In the genomic region with DNA sequence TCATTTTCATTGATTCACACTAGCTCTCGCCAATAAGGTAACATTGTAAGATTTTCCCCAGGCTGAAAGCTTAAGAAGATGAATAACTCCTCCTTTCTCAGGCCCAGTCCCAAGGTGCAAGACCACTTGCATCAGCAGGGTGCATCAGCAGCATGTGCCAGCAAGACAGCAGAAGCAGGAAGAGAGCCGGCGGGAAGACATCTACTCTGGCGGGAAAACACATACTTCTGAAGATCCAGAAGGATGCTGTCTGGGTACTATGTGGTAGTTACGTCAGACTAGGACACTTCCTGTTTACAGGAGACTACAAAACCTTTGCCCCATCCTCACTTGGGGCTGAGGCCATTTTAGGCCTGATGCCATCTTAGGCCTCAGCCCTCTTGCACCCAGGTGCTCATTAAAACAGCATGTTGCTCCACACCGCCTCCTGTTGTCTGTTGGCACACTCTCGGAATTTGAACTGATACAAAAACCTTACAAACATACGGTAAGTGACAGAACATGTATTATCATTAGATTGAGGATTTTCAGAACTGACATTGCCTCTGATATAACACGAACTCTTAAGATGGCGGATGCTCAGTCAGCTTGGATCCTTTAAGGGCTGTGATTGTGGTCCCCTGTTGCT, we compare ENCODE assay signal across 1 cellular context.
TF ChIP-seq lines count a peak whose summit lies in the region.

No MANE protein-coding gene starts in this region.

TF ChIP-seq in SK-N-SH treated with all-trans-retinoic acid at 6 μM for 48 hours, 23 proteins besides CTCF, POLR2A, EP300 and RAD21 (continued from another document):
- TF ChIP-seq SNAI2 (CRISPR knock-in tag; IDR thresholded peaks at IDR 0.05) = no peak
- no peak for TF ChIP-seq ZC3H10 (CRISPR knock-in tag; IDR thresholded peaks at IDR 0.05)
- TF ChIP-seq, protein P1, sequence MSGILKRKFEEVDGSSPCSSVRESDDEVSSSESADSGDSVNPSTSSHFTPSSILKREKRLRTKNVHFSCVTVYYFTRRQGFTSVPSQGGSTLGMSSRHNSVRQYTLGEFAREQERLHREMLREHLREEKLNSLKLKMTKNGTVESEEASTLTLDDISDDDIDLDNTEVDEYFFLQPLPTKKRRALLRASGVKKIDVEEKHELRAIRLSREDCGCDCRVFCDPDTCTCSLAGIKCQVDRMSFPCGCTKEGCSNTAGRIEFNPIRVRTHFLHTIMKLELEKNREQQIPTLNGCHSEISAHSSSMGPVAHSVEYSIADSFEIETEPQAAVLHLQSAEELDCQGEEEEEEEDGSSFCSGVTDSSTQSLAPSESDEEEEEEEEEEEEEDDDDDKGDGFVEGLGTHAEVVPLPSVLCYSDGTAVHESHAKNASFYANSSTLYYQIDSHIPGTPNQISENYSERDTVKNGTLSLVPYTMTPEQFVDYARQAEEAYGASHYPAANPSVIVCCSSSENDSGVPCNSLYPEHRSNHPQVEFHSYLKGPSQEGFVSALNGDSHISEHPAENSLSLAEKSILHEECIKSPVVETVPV (CRISPR knock-in tag; IDR thresholded peaks at IDR 0.05) = no peak
- no peak for TF ChIP-seq PPARA (CRISPR knock-in tag; IDR thresholded peaks at IDR 0.05; ENCODE audit: borderline replicate concordance)
- TF ChIP-seq ZFP3 (CRISPR knock-in tag; IDR thresholded peaks at IDR 0.05) = no peak
- no peak for TF ChIP-seq ZNF8 (CRISPR knock-in tag; IDR thresholded peaks at IDR 0.05)
- TF ChIP-seq TCF4 (CRISPR knock-in tag; IDR thresholded peaks at IDR 0.05; ENCODE audit: borderline replicate concordance) = no peak
